In genomic region chr1:154998818-154999650, GRCh38 we compare ENCODE assay signal across 8 cellular contexts. TPM values are rescaled to one million over a fixed set of nuclear protein-coding genes. Genes with fewer than 3 reads are reported as not detected.
DNase-seq lines count a peak whose midpoint lies in the region; ATAC-seq and TF ChIP-seq lines count a peak whose summit lies in the region.

No MANE protein-coding gene starts in this region.

- peak overlapping the region; percentile 89 for H3K27ac Mint-ChIP-seq in activated CD8-positive, alpha-beta memory T cell treated with anti-CD3 and anti-CD28 coated beads, Interleukin-2, amount 10 ng/mL, durations not matched to agents 7 days and 5 days
- peak overlapping the region; percentile 45 for H3K27ac Mint-ChIP-seq in endothelial cell (ENCODE audit: unreplicated experiment)
- peak overlapping the region; percentile 89 to 94 for H3K27ac Mint-ChIP-seq in stimulated activated naive CD8-positive, alpha-beta T cell treated with anti-CD3 and anti-CD28 coated beads, Interleukin-15, amount 100 ng/mL, for 72 hours

- H3K9ac ChIP-seq in muscle layer of colon (ENCODE audit: low read length): no peak overlapping the region

- CTCF ChIA-PET in AG04449 (lab: Yijun Ruan, JAX): interaction anchor here (0.6 to 17.2 kb wide), 30 partner anchors 9 to 518 kb away, joined by 3 to 244 read pairs (median 4); partner anchors contain the start of genes CKS1B, DCST1, DCST2 and FLAD1
- CTCF ChIA-PET in activated CD8-positive, alpha-beta memory T cell treated with anti-CD3 and anti-CD28 coated beads, Interleukin-2, amount 10 ng/mL, durations not matched to agents 7 days and 5 days (lab: Charles Lee): interaction anchor here (0.7 to 13.5 kb wide), 29 partner anchors 9 to 439 kb away, joined by 3 to 212 read pairs (median 5); partner anchors contain the start of genes ADAM15, CKS1B, FLAD1 and PBXIP1

- H3K9me3 Mint-ChIP-seq in activated CD8-positive, alpha-beta memory T cell treated with anti-CD3 and anti-CD28 coated beads, Interleukin-2, amount 10 ng/mL, durations not matched to agents 7 days and 5 days (ENCODE audit: low read depth): no peaks in the 10 kb centered on the region
- H3K9me3 Mint-ChIP-seq in endothelial cell (ENCODE audit: unreplicated experiment): no peaks in the 10 kb centered on the region
- H3K9me3 Mint-ChIP-seq in stimulated activated naive CD8-positive, alpha-beta T cell treated with anti-CD3 and anti-CD28 coated beads, Interleukin-15, amount 100 ng/mL, for 72 hours: no peaks in the 10 kb centered on the region

- peak; percentile 3 for ATAC-seq in activated CD8-positive, alpha-beta memory T cell treated with anti-CD3 and anti-CD28 coated beads, Interleukin-2, amount 10 ng/mL, durations not matched to agents 7 days and 5 days
- ATAC-seq in stimulated activated naive CD8-positive, alpha-beta T cell treated with anti-CD3 and anti-CD28 coated beads, Interleukin-15, amount 100 ng/mL, for 72 hours: peak; percentile 22
- ATAC-seq in HG03135 (IDR thresholded peaks at IDR 0.05; ENCODE audit: unreplicated experiment): no peak

- peaks cover 31% of the 10 kb centered on the region for H3K4me1 Mint-ChIP-seq in activated CD8-positive, alpha-beta memory T cell treated with anti-CD3 and anti-CD28 coated beads, Interleukin-2, amount 10 ng/mL, durations not matched to agents 7 days and 5 days
- H3K4me1 Mint-ChIP-seq in endothelial cell (ENCODE audit: unreplicated experiment): peaks cover 21% of the 10 kb centered on the region
- H3K4me1 Mint-ChIP-seq in stimulated activated naive CD8-positive, alpha-beta T cell treated with anti-CD3 and anti-CD28 coated beads, Interleukin-15, amount 100 ng/mL, for 72 hours: peaks cover 51% of the 10 kb centered on the region

- TF ChIP-seq CTCF in AG04449 (IDR thresholded peaks at IDR 0.05; ENCODE audit: insufficient read depth, low read length, missing control alignments) (peak; percentile 89), endothelial cell (IDR thresholded peaks at IDR 0.05; ENCODE audit: unreplicated experiment) (peak; percentile 83)

- H3K36me3 ChIP-seq in muscle layer of colon (ENCODE audit: insufficient read depth, low read length): no peaks in the 10 kb centered on the region

- DNase-seq in AG04449 (ENCODE audit: low read depth, low spot score): no peak
- DNase-seq in NCI-H774 (lab: John Stamatoyannopoulos, UW): peak; percentile 44
- peak; percentile 84 for DNase-seq in activated CD8-positive, alpha-beta memory T cell treated with anti-CD3 and anti-CD28 coated beads, Interleukin-2, amount 10 ng/mL, durations not matched to agents 7 days and 5 days
- peak; percentile 74 for DNase-seq in endothelial cell (ENCODE audit: low spot score)
- DNase-seq in stimulated activated naive CD8-positive, alpha-beta T cell treated with anti-CD3 and anti-CD28 coated beads, Interleukin-15, amount 100 ng/mL, for 72 hours: peak; percentile 83 to 87

- peak overlapping the region; percentile 98 for H3K4me3 Mint-ChIP-seq in activated CD8-positive, alpha-beta memory T cell treated with anti-CD3 and anti-CD28 coated beads, Interleukin-2, amount 10 ng/mL, durations not matched to agents 7 days and 5 days
- peak overlapping the region; percentile 77 for H3K4me3 Mint-ChIP-seq in endothelial cell (ENCODE audit: unreplicated experiment)
- peak overlapping the region; percentile 89 to 93 for H3K4me3 Mint-ChIP-seq in stimulated activated naive CD8-positive, alpha-beta T cell treated with anti-CD3 and anti-CD28 coated beads, Interleukin-15, amount 100 ng/mL, for 72 hours

- POLR2A ChIA-PET in AG04449 (lab: Yijun Ruan, JAX): interaction anchor here (1.0 to 1.7 kb wide), 4 partner anchors 28 to 63 kb away, joined by 3 to 9 read pairs (median 5); partner anchors contain the start of genes PBXIP1, PMVK, PYGO2 and SHC1

- no peaks in the 10 kb centered on the region for H3K9me3 ChIP-seq in muscle layer of colon (ENCODE audit: low read length)

- TF ChIP-seq POLR2A in GM18526 (IDR thresholded peaks at IDR 0.05; ENCODE audit: extremely low read depth, insufficient read length): peak; percentile 58

- peak overlapping the region; percentile 72 for H3K4me3 ChIP-seq in AG04449 (ENCODE audit: low read depth, low read length)
- peak overlapping the region; percentile 52 to 75 for H3K4me3 ChIP-seq in muscle layer of colon (ENCODE audit: low read depth in 1 of 2, low read length in 2 of 2)

- H3K36me3 Mint-ChIP-seq in activated CD8-positive, alpha-beta memory T cell treated with anti-CD3 and anti-CD28 coated beads, Interleukin-2, amount 10 ng/mL, durations not matched to agents 7 days and 5 days: peaks cover 3% of the 10 kb centered on the region
- H3K36me3 Mint-ChIP-seq in endothelial cell (ENCODE audit: low read depth, unreplicated experiment): no peaks in the 10 kb centered on the region

- no peaks in the 10 kb centered on the region for H3K27me3 Mint-ChIP-seq in activated CD8-positive, alpha-beta memory T cell treated with anti-CD3 and anti-CD28 coated beads, Interleukin-2, amount 10 ng/mL, durations not matched to agents 7 days and 5 days
- peaks cover 10% of the 10 kb centered on the region for H3K27me3 Mint-ChIP-seq in endothelial cell (ENCODE audit: unreplicated experiment)
- H3K27me3 Mint-ChIP-seq in stimulated activated naive CD8-positive, alpha-beta T cell treated with anti-CD3 and anti-CD28 coated beads, Interleukin-15, amount 100 ng/mL, for 72 hours: peaks cover 37% of the 10 kb centered on the region

- H3K27me3 ChIP-seq in muscle layer of colon (ENCODE audit: control insufficient read depth in 1 of 2, insufficient read depth in 2 of 2, low read length in 2 of 2): no peaks in the 10 kb centered on the region

- peaks cover 7% of the 10 kb centered on the region for H3K4me1 ChIP-seq in muscle layer of colon (ENCODE audit: insufficient read depth, low read length)

- H3K27ac ChIP-seq in muscle layer of colon (ENCODE audit: low read depth, low read length): peak overlapping the region; percentile 95

RNA-seq across cellular contexts. Expression of gene ZBTB7B, which starts 3.6 kb away (rescaled TPM):
- total RNA-seq in activated CD8-positive, alpha-beta memory T cell treated with anti-CD3 and anti-CD28 coated beads, Interleukin-2, amount 10 ng/mL, durations not matched to agents 7 days and 5 days: 10 to 100 TPM; 58.1 to 74.8 TPM
- total RNA-seq in endothelial cell (ENCODE audit: unreplicated experiment): 23.3 TPM

RNA-seq across cellular contexts. Expression of gene LENEP, which starts 5.6 kb away (rescaled TPM):
- total RNA-seq in activated CD8-positive, alpha-beta memory T cell treated with anti-CD3 and anti-CD28 coated beads, Interleukin-2, amount 10 ng/mL, durations not matched to agents 7 days and 5 days: 1 to 10 TPM in 1 of 2 experiments, under 1 TPM in 1; 0.91 to 1.2 TPM
- 0.82 TPM for total RNA-seq in endothelial cell (ENCODE audit: unreplicated experiment)

RNA-seq across cellular contexts. Expression of gene FLAD1, which starts 15.9 kb away (rescaled TPM):
- 10 to 100 TPM; 48.2 to 63.7 TPM for total RNA-seq in activated CD8-positive, alpha-beta memory T cell treated with anti-CD3 and anti-CD28 coated beads, Interleukin-2, amount 10 ng/mL, durations not matched to agents 7 days and 5 days
- total RNA-seq in endothelial cell (ENCODE audit: unreplicated experiment): 35.9 TPM

RNA-seq across cellular contexts. Expression of gene CKS1B, which starts 24.6 kb away (rescaled TPM):
- 100 to 1,000 TPM; 149 to 155 TPM for total RNA-seq in activated CD8-positive, alpha-beta memory T cell treated with anti-CD3 and anti-CD28 coated beads, Interleukin-2, amount 10 ng/mL, durations not matched to agents 7 days and 5 days
- total RNA-seq in endothelial cell (ENCODE audit: unreplicated experiment): 48.3 TPM

RNA-seq across cellular contexts. Expression of gene SHC1, which starts 28.5 kb away (rescaled TPM):
- total RNA-seq in activated CD8-positive, alpha-beta memory T cell treated with anti-CD3 and anti-CD28 coated beads, Interleukin-2, amount 10 ng/mL, durations not matched to agents 7 days and 5 days: 10 to 100 TPM; 48.0 to 57.4 TPM
- total RNA-seq in endothelial cell (ENCODE audit: unreplicated experiment): 915 TPM
